Comparison of ENCODE assay signal across 8 cellular contexts in the genomic region with DNA sequence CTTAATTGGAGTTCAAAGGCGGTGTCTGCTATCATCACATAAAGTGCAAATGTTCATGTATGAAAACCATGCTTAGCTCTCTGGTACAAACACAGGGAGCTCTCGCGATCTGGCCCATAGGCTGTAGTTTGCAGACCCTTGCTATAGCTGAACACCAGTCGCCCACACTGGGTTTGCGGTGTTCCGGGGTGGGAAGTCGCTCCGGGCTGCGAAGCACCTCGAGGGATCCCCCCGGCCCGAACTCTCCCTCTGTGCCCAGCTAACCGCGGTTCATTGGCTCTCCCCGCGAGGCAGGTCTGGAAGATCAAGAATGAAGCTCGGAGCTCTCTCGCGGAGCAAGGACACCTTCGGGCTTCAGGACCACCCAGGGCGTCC. TPM values are rescaled to one million over a fixed set of nuclear protein-coding genes. Genes with fewer than 3 reads are reported as not detected.
DNase-seq lines count a peak whose midpoint lies in the region; ATAC-seq and TF ChIP-seq lines count a peak whose summit lies in the region.

No MANE protein-coding gene starts in this region.

- intact Hi-C loops in lower lobe of right lung (cut with DNase I) (no loop called here), aorta (cut with DNase I) (no loop called here)

- peak overlapping the region; percentile 82 for H3K4me3 Mint-ChIP-seq in activated CD8-positive, alpha-beta memory T cell treated with anti-CD3 and anti-CD28 coated beads, Interleukin-2, amount 10 ng/mL, durations not matched to agents 7 days and 5 days

- no peaks in the 10 kb centered on the region for H3K9me3 ChIP-seq in lower lobe of right lung
- no peaks in the 10 kb centered on the region for H3K9me3 ChIP-seq in aorta (ENCODE audit: control insufficient read depth, low read length)

- H3K27me3 Mint-ChIP-seq in activated CD8-positive, alpha-beta memory T cell treated with anti-CD3 and anti-CD28 coated beads, Interleukin-2, amount 10 ng/mL, durations not matched to agents 7 days and 5 days = peaks cover 10% of the 10 kb centered on the region

- in situ Hi-C loops in astrocyte of the cerebellum (cut with HindIII; ENCODE audit: low sequenced_read_pairs) = no loop called here

- no peak for DNase-seq in activated CD8-positive, alpha-beta memory T cell treated with anti-CD3 and anti-CD28 coated beads, Interleukin-2, amount 10 ng/mL, durations not matched to agents 7 days and 5 days
- no peak for DNase-seq in activated CD8-positive, alpha-beta memory T cell treated with anti-CD3 and anti-CD28 coated beads, Interleukin-2, amount 50 U/mL, for 48 hours
- no peak for DNase-seq in astrocyte of the cerebellum (ENCODE audit: low read depth)
- no peak for DNase-seq in lower lobe of right lung
- DNase-seq in aorta = peak in 1 of 2 donors; percentile 49
- no peak for DNase-seq in DMS 273 treated with DMSO at 0.1 percent for 48 hours (lab: John Stamatoyannopoulos, UW)
- no peak for DNase-seq in RPMI8226

- TF ChIP-seq CTCF in astrocyte of the cerebellum (IDR thresholded peaks at IDR 0.05; ENCODE audit: low read depth, low read length, missing control alignments) = no peak
- no peak for TF ChIP-seq CTCF in lower lobe of right lung (IDR thresholded peaks at IDR 0.05)

- H3K9me3 Mint-ChIP-seq in activated CD8-positive, alpha-beta memory T cell treated with anti-CD3 and anti-CD28 coated beads, Interleukin-2, amount 10 ng/mL, durations not matched to agents 7 days and 5 days (ENCODE audit: low read depth) = no peaks in the 10 kb centered on the region

- H3K4me3 ChIP-seq in astrocyte of the cerebellum (ENCODE audit: low read depth, low read length) (peak overlapping the region; percentile 65), lower lobe of right lung (peak overlapping the region; percentile 59), aorta (ENCODE audit: low read length in 2 of 2) (peak overlapping the region; percentile 58 to 59)

- WGBS in aorta, 2 donors = 1 to 28% methylated on average over 21 of the region's 21 CpGs

- H3K4me1 ChIP-seq in lower lobe of right lung (no peaks in the 10 kb centered on the region), aorta (ENCODE audit: control insufficient read depth in 1 of 2, insufficient read depth in 2 of 2, low read length in 2 of 2) (no peaks in the 10 kb centered on the region)

- H3K27me3 ChIP-seq in lower lobe of right lung (ENCODE audit: low read depth) (no peaks in the 10 kb centered on the region), aorta (ENCODE audit: control insufficient read depth in 1 of 2, insufficient read depth in 2 of 2, low read length in 1 of 2) (no peaks in the 10 kb centered on the region)

- peak; percentile 37 for ATAC-seq in activated CD8-positive, alpha-beta memory T cell treated with anti-CD3 and anti-CD28 coated beads, Interleukin-2, amount 10 ng/mL, durations not matched to agents 7 days and 5 days
- ATAC-seq in HG03432 (IDR thresholded peaks at IDR 0.05; ENCODE audit: unreplicated experiment) = peak; percentile 33
- ATAC-seq in lower lobe of right lung = no peak
- no peak for ATAC-seq in aorta (ENCODE audit: low FRiP score)

- H3K27ac ChIP-seq in lower lobe of right lung = no peak overlapping the region
- no peak overlapping the region for H3K27ac ChIP-seq in aorta (ENCODE audit: low read depth in 1 of 2, low read length in 2 of 2)

- H3K27ac Mint-ChIP-seq in activated CD8-positive, alpha-beta memory T cell treated with anti-CD3 and anti-CD28 coated beads, Interleukin-2, amount 10 ng/mL, durations not matched to agents 7 days and 5 days = peak overlapping the region; percentile 76

- H3K4me1 Mint-ChIP-seq in activated CD8-positive, alpha-beta memory T cell treated with anti-CD3 and anti-CD28 coated beads, Interleukin-2, amount 10 ng/mL, durations not matched to agents 7 days and 5 days = peaks cover 35% of the 10 kb centered on the region

- peaks cover 24% of the 10 kb centered on the region for H3K36me3 Mint-ChIP-seq in activated CD8-positive, alpha-beta memory T cell treated with anti-CD3 and anti-CD28 coated beads, Interleukin-2, amount 10 ng/mL, durations not matched to agents 7 days and 5 days

- H3K36me3 ChIP-seq in lower lobe of right lung = no peaks in the 10 kb centered on the region
- no peaks in the 10 kb centered on the region for H3K36me3 ChIP-seq in aorta (ENCODE audit: control insufficient read depth in 1 of 2, insufficient read depth in 2 of 2, low read length in 1 of 2)

- CTCF ChIA-PET in activated CD8-positive, alpha-beta memory T cell treated with anti-CD3 and anti-CD28 coated beads, Interleukin-2, amount 10 ng/mL, durations not matched to agents 7 days and 5 days (lab: Charles Lee) = interaction anchor here (0.6 to 3.9 kb wide), 5 partner anchors 10 to 156 kb away, joined by 3 to 33 read pairs (median 3); no protein-coding TSS in a partner anchor

RNA-seq across cellular contexts. Expression of a gene that starts 0.3 kb away (rescaled TPM):
- 10 to 100 TPM; 72.8 to 77.8 TPM for total RNA-seq in activated CD8-positive, alpha-beta memory T cell treated with anti-CD3 and anti-CD28 coated beads, Interleukin-2, amount 10 ng/mL, durations not matched to agents 7 days and 5 days
- total RNA-seq in lower lobe of right lung (26.3 TPM), aorta (10 to 100 TPM; 22.3 to 23.4 TPM)
- polyA plus RNA-seq in aorta = 10 to 100 TPM; 15.0 to 17.5 TPM

Comparison
In these comparisons a context has a peak if more than half of its experiments do, and no peak if none do; other contexts are left out.
1. ATAC-seq: peak in activated CD8-positive, alpha-beta memory T cell treated with anti-CD3 and anti-CD28 coated beads, Interleukin-2, amount 10 ng/mL, durations not matched to agents 7 days and 5 days (single experiment) and HG03432 (single experiment); none in lower lobe of right lung (0 of 2) and aorta (single experiment).
2. Peak in every context shown above with its lines, with median percentiles within 50 percentile points of each other: H3K4me3 ChIP-seq.